Comparison of ENCODE assay signal across 9 cellular contexts in genomic region chr5:98774192-98775046, GRCh38. TPM values are rescaled to one million over a fixed set of nuclear protein-coding genes. Genes with fewer than 3 reads are reported as not detected.
A peak's percentile ranks its signal among the peaks of the same experiment; 100 is the strongest.
DNase-seq lines count a peak whose midpoint lies in the region; ATAC-seq and TF ChIP-seq lines count a peak whose summit lies in the region.
"Had no signal": no experiment of that assay in that cellular context is flagged by ENCODE, and none has a peak within 500 bp of the region (broad histone marks: within the 10 kb centered on the region; RNA-seq: fewer than 3 reads in every experiment).

No MANE protein-coding gene starts in this region.

- peaks cover 1 to 62% (median 35%) of the 10 kb centered on the region in 4 donors for H3K4me1 ChIP-seq in liver (ENCODE audit: control insufficient read depth in 4 of 4, insufficient read depth in 4 of 4, low read length in 3 of 4)

- no peak for TF ChIP-seq CTCF in liver (IDR thresholded peaks at IDR 0.05; ENCODE audit: low read depth, low read length, missing input control)

- peak; percentile 79 to 82 (median 81) for DNase-seq in NCI-H1417 (lab: John Stamatoyannopoulos, UW)
- DNase-seq in NCI-H1417 treated with DMSO at 0.1 percent for 48 hours (lab: John Stamatoyannopoulos, UW), result no peak
- peak; percentile 47 for DNase-seq in NCI-H146 treated with DMSO at 0.1 percent for 48 hours (lab: John Stamatoyannopoulos, UW; ENCODE audit: unreplicated experiment)
- peak; percentile 51 to 56 for DNase-seq in activated CD4-positive, alpha-beta T cell treated with anti-CD3 and anti-CD28 coated beads for 4 hours
- DNase-seq in dedifferentiated amniotic fluid mesenchymal stem cell (ENCODE audit: extremely low spot score), result peak; percentile 55
- peak; percentile 51 for DNase-seq in stimulated activated CD4-positive, alpha-beta T cell treated with anti-CD3 and anti-CD28 coated beads, Interleukin-4, amount 100 ng/mL, for 24 hours
- DNase-seq: DND-41 had no signal

- H3K9ac ChIP-seq in liver (ENCODE audit: low read depth in 1 of 2, low read length in 2 of 2), result peak overlapping the region; percentile 81

- H3K9me3 ChIP-seq in liver (ENCODE audit: control insufficient read depth in 4 of 4, low read length in 3 of 4), result no peaks in the 10 kb centered on the region

- under 1% methylated on average over 64 of the region's 64 CpGs for WGBS in liver

- H3K27ac ChIP-seq in liver (ENCODE audit: low read depth in 1 of 2, low read length in 2 of 2), result peak overlapping the region; percentile 93

- ATAC-seq in HG02610 (IDR thresholded peaks at IDR 0.05; ENCODE audit: unreplicated experiment), result peak; percentile 29

- no peaks in the 10 kb centered on the region for H3K36me3 ChIP-seq in liver (ENCODE audit: control insufficient read depth in 4 of 4, insufficient read depth in 3 of 4, low read depth in 1 of 4, low read length in 3 of 4)

- H3K4me3 ChIP-seq in liver (ENCODE audit: low read depth in 1 of 3, low read length in 3 of 3), result peak overlapping the region; percentile 79 to 95 (median 83)

- no peaks in the 10 kb centered on the region for H3K27me3 ChIP-seq in liver (ENCODE audit: control insufficient read depth in 4 of 4, insufficient read depth in 4 of 4, low read length in 3 of 4)

- TF ChIP-seq RAD21 in liver (IDR thresholded peaks at IDR 0.05), result no peak

TF ChIP-seq in liver, 16 proteins besides CTCF, POLR2A, EP300 and RAD21:
- TF ChIP-seq MAX (IDR thresholded peaks at IDR 0.05) (peak; percentile 23), HNF4A (conservative IDR thresholded peaks at IDR 0.05) (peak in 1 of 2 donors; percentile 16), REST (IDR thresholded peaks at IDR 0.05) (peak; percentile 55), YY1 (IDR thresholded peaks at IDR 0.05) (peak; percentile 39), TAF1 (conservative IDR thresholded peaks at IDR 0.05) (no peak)

RNA-seq across cellular contexts. Expression of gene RGMB, which starts 1.0 kb away (rescaled TPM):
- 1 to 10 TPM; 2.5 to 5.3 TPM for total RNA-seq in liver
- polyA plus RNA-seq in liver, result 1 to 10 TPM; 3.0 TPM
